Comparison of ENCODE assay signal across 1 cellular context in genomic region chr14:75985618-75986438, GRCh38.
TF ChIP-seq lines count a peak whose summit lies in the region.

Gene IFT43 (plus strand): TSS chr14:75985763. CDS start chr14:75985787, 24 bp downstream.

TF ChIP-seq in SK-N-SH treated with all-trans-retinoic acid at 6 μM for 48 hours, 23 proteins besides CTCF, POLR2A, EP300 and RAD21 (continued from another document):
- no peak for TF ChIP-seq POU6F1 (CRISPR knock-in tag; IDR thresholded peaks at IDR 0.05; ENCODE audit: borderline replicate concordance, low read depth)
TF ChIP-seq in SK-N-SH treated with all-trans-retinoic acid at 6 μM for 48 hours: peak in this region for 0.
